ENCODE assay signal across 19 cellular contexts in genomic region chr9:36415822-36416515, GRCh38. TPM values are rescaled to one million over a fixed set of nuclear protein-coding genes. Genes with fewer than 3 reads are reported as not detected.
DNase-seq lines count a peak whose midpoint lies in the region; ATAC-seq and TF ChIP-seq lines count a peak whose summit lies in the region.
"Had no signal": no experiment of that assay in that cellular context is flagged by ENCODE, and none has a peak within 500 bp of the region (broad histone marks: within the 10 kb centered on the region; RNA-seq: fewer than 3 reads in every experiment).

No MANE protein-coding gene starts in this region.

- H3K9me3 ChIP-seq in ES-I3 (ENCODE audit: control insufficient read depth, insufficient read depth, low read length) = no peaks in the 10 kb centered on the region
- no peaks in the 10 kb centered on the region for H3K9me3 ChIP-seq in ectodermal cell (ENCODE audit: control insufficient read depth, low read length)
- H3K9me3 ChIP-seq in neural progenitor cell (ENCODE audit: low read depth) = no peaks in the 10 kb centered on the region
- H3K9me3 ChIP-seq: spleen had no signal

- ATAC-seq in HG02970 (IDR thresholded peaks at IDR 0.05; ENCODE audit: low FRiP score, unreplicated experiment) (no peak), left lobe of liver (no peak)
- ATAC-seq: esophagus mucosa had no signal

- H3K9me3 Mint-ChIP-seq in neural progenitor cell = no peaks in the 10 kb centered on the region
- H3K9me3 Mint-ChIP-seq: activated T-helper 1 cell treated with anti-CD3 and anti-CD28 coated beads, Interleukin-12 subunit alpha, Interleukin-12 subunit beta, Interleukin-2, Interleukin-4 antibody, amounts not matched to agents 30 ng/mL and 10 ng/mL and 1 ng/mL, durations not matched to agents 14 hours and 24 hours and 36 hours had no signal

- peak; percentile 8; the same call in 1 of the 2 replicates for TF ChIP-seq CTCF in LNCAP (IDR thresholded peaks at IDR 0.05)
- TF ChIP-seq CTCF in neural progenitor cell (IDR thresholded peaks at IDR 0.05) = peak; percentile 32

- H2AFZ ChIP-seq in neural progenitor cell (replicated peaks) = no peak overlapping the region

- peak overlapping the region; percentile 28 for H3K4me2 ChIP-seq in neural progenitor cell

- peaks cover 15% of the 10 kb centered on the region for H3K36me3 Mint-ChIP-seq in neural progenitor cell

- H3K27ac Mint-ChIP-seq in neural progenitor cell = no peak overlapping the region
- H3K27ac Mint-ChIP-seq: activated T-helper 1 cell treated with anti-CD3 and anti-CD28 coated beads, Interleukin-12 subunit alpha, Interleukin-12 subunit beta, Interleukin-2, Interleukin-4 antibody, amounts not matched to agents 30 ng/mL and 10 ng/mL and 1 ng/mL, durations not matched to agents 14 hours and 24 hours and 36 hours; B cell had no signal

- H3K27ac ChIP-seq in ectodermal cell (ENCODE audit: insufficient read depth, low read depth, low read length, poor library complexity, severe bottlenecking) = peak overlapping the region; percentile 61
- H3K27ac ChIP-seq in neural progenitor cell = peak overlapping the region; percentile 77
- H3K27ac ChIP-seq: brain microvascular endothelial cell, spleen had no signal

- no peaks in the 10 kb centered on the region for H3K27me3 Mint-ChIP-seq in neural progenitor cell (ENCODE audit: insufficient read depth, low read depth)
- H3K27me3 Mint-ChIP-seq: B cell had no signal

- H3K4me3 ChIP-seq in ectodermal cell (ENCODE audit: insufficient read depth, low read depth, low read length) (no peak overlapping the region), neural progenitor cell (no peak overlapping the region)
- H3K4me3 ChIP-seq: spleen had no signal

- peaks cover 4% of the 10 kb centered on the region; the same call in 1 of the 2 replicates for H3K36me3 ChIP-seq in ES-I3 (ENCODE audit: insufficient read depth, low read length)
- H3K36me3 ChIP-seq in ectodermal cell (ENCODE audit: control insufficient read depth, insufficient read depth, low read length) = no peaks in the 10 kb centered on the region
- no peaks in the 10 kb centered on the region for H3K36me3 ChIP-seq in neural progenitor cell
- H3K36me3 ChIP-seq: brain microvascular endothelial cell had no signal

- peaks cover 18% of the 10 kb centered on the region for H3F3A ChIP-seq in neural progenitor cell (ENCODE audit: low read depth)

- H3K79me2 ChIP-seq in neural progenitor cell (ENCODE audit: low read depth) = peaks cover 100% of the 10 kb centered on the region

- 64 to 65% methylated on average over 11 of the region's 11 CpGs for WGBS in ectodermal cell, 2 experiments

- H4K20me1 ChIP-seq in neural progenitor cell (ENCODE audit: low read depth) = no peaks in the 10 kb centered on the region

- H3K9ac ChIP-seq in ES-I3 (ENCODE audit: low read depth, low read length) = peak overlapping the region; percentile 48; the same call in 1 of the 2 replicates
- H3K9ac ChIP-seq in neural progenitor cell = no peak overlapping the region

- H3K27me3 ChIP-seq in ectodermal cell (ENCODE audit: control insufficient read depth, insufficient read depth, low read length, poor library complexity, severe bottlenecking) = no peaks in the 10 kb centered on the region
- no peaks in the 10 kb centered on the region for H3K27me3 ChIP-seq in neural progenitor cell
- H3K27me3 ChIP-seq: brain microvascular endothelial cell, spleen had no signal

- peaks cover 18% of the 10 kb centered on the region for H3K4me1 Mint-ChIP-seq in neural progenitor cell

- DNase-seq in neural progenitor cell (ENCODE audit: low spot score) (peak; percentile 34), cerebellum (ENCODE audit: low spot score) (no peak), left lobe of liver (ENCODE audit: low spot score) (no peak)
- DNase-seq: activated CD8-positive, alpha-beta memory T cell treated with anti-CD3 and anti-CD28 coated beads for 24 hours; brain microvascular endothelial cell; IMR-90; mammary epithelial cell; NCI-H1930; NCI-H510A; OCI-M1; SIG-M5; spleen had no signal

- H3K4me1 ChIP-seq in ES-I3 (ENCODE audit: insufficient read depth, low read length) = peaks cover 24% of the 10 kb centered on the region
- H3K4me1 ChIP-seq in ectodermal cell (ENCODE audit: control insufficient read depth, insufficient read depth, low read length) = peaks cover 10% of the 10 kb centered on the region
- peaks cover 25% of the 10 kb centered on the region for H3K4me1 ChIP-seq in neural progenitor cell
- H3K4me1 ChIP-seq: spleen had no signal

- H3K4me3 Mint-ChIP-seq in neural progenitor cell = no peak overlapping the region
- H3K4me3 Mint-ChIP-seq: activated T-helper 1 cell treated with anti-CD3 and anti-CD28 coated beads, Interleukin-12 subunit alpha, Interleukin-12 subunit beta, Interleukin-2, Interleukin-4 antibody, amounts not matched to agents 30 ng/mL and 10 ng/mL and 1 ng/mL, durations not matched to agents 14 hours and 24 hours and 36 hours; B cell had no signal

RNA-seq across cellular contexts. Expression of gene RNF38, which starts 15.9 kb away (rescaled TPM):
- 45.6 TPM for polyA plus RNA-seq in ectodermal cell (2013, experiment 1 of 4)
- 48.8 TPM for polyA plus RNA-seq in ectodermal cell (2013, experiment 2 of 4)
- polyA plus RNA-seq in ectodermal cell (2013, experiment 3 of 4) = 38.6 TPM
- 46.1 TPM for polyA plus RNA-seq in ectodermal cell (2013, experiment 4 of 4)
- total RNA-seq in neural progenitor cell (ENCODE audit: low replicate concordance) (49.8 and 63.8 TPM in 2 replicates), cerebellum (50.4 TPM), left lobe of liver (12.9 TPM)
